ENCODE assay signal across 2 cellular contexts in the genomic region with DNA sequence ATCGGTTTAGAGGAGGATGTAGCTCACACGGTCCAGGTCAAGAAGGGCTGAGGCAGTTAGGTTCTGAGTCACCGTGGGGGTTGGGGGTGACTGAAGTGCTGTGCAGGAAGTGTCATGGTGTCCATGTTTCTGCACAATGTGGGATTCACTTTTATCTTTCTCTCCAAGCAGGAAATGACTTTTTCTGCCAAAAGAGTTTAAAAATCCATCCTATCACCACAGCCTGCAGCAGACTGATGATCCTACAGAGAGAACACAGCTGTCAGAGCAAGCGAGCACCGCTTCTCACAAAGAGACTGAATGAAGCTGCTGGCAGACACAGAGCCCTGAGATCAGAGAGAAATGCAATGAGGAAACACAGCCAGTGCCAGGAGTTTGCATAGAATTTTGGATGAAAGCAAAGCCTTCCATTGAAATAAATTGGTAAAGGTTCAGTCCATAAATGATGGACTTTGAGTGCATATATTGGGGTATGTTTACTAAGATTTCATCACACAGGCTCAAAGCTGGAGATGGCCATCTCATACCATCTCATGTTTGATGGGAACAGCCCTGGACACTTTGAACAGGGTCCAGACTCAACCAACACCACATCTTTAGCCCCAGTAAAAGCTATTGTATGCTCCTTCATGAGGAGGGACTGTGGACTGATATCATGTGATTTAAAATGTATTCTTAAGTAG.
TF ChIP-seq lines count a peak whose summit lies in the region.

No MANE protein-coding gene starts in this region.

TF ChIP-seq in HepG2, 621 proteins besides CTCF, POLR2A, EP300 and RAD21 (continued from another document):
- TF ChIP-seq, protein P1, sequence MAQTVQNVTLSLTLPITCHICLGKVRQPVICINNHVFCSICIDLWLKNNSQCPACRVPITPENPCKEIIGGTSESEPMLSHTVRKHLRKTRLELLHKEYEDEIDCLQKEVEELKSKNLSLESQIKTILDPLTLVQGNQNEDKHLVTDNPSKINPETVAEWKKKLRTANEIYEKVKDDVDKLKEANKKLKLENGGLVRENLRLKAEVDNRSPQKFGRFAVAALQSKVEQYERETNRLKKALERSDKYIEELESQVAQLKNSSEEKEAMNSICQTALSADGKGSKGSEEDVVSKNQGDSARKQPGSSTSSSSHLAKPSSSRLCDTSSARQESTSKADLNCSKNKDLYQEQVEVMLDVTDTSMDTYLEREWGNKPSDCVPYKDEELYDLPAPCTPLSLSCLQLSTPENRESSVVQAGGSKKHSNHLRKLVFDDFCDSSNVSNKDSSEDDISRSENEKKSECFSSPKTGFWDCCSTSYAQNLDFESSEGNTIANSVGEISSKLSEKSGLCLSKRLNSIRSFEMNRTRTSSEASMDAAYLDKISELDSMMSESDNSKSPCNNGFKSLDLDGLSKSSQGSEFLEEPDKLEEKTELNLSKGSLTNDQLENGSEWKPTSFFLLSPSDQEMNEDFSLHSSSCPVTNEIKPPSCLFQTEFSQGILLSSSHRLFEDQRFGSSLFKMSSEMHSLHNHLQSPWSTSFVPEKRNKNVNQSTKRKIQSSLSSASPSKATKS (CRISPR knock-in tag; IDR thresholded peaks at IDR 0.05): no peak
- TF ChIP-seq SOX6 (IDR thresholded peaks at IDR 0.05) (no peak), SOX6 (CRISPR knock-in tag; IDR thresholded peaks at IDR 0.05) (no peak), POGZ (CRISPR knock-in tag; IDR thresholded peaks at IDR 0.05) (no peak), ZSCAN25 (CRISPR knock-in tag; IDR thresholded peaks at IDR 0.05) (no peak), ZNF678 (CRISPR knock-in tag; IDR thresholded peaks at IDR 0.05) (no peak), ZNF382 (CRISPR knock-in tag; IDR thresholded peaks at IDR 0.05; ENCODE audit: borderline replicate concordance) (no peak), CC2D1A (CRISPR knock-in tag; IDR thresholded peaks at IDR 0.05) (no peak), MIER3 (CRISPR knock-in tag; IDR thresholded peaks at IDR 0.05; ENCODE audit: borderline replicate concordance) (no peak), PHF21A (CRISPR knock-in tag; IDR thresholded peaks at IDR 0.05) (no peak), ZKSCAN1 (IDR thresholded peaks at IDR 0.05; ENCODE audit: low read length) (no peak), DNMT1 (CRISPR knock-in tag; IDR thresholded peaks at IDR 0.05) (no peak), ZMAT3 (CRISPR knock-in tag; conservative IDR thresholded peaks at IDR 0.05) (no peak)
- TF ChIP-seq, protein P2, sequence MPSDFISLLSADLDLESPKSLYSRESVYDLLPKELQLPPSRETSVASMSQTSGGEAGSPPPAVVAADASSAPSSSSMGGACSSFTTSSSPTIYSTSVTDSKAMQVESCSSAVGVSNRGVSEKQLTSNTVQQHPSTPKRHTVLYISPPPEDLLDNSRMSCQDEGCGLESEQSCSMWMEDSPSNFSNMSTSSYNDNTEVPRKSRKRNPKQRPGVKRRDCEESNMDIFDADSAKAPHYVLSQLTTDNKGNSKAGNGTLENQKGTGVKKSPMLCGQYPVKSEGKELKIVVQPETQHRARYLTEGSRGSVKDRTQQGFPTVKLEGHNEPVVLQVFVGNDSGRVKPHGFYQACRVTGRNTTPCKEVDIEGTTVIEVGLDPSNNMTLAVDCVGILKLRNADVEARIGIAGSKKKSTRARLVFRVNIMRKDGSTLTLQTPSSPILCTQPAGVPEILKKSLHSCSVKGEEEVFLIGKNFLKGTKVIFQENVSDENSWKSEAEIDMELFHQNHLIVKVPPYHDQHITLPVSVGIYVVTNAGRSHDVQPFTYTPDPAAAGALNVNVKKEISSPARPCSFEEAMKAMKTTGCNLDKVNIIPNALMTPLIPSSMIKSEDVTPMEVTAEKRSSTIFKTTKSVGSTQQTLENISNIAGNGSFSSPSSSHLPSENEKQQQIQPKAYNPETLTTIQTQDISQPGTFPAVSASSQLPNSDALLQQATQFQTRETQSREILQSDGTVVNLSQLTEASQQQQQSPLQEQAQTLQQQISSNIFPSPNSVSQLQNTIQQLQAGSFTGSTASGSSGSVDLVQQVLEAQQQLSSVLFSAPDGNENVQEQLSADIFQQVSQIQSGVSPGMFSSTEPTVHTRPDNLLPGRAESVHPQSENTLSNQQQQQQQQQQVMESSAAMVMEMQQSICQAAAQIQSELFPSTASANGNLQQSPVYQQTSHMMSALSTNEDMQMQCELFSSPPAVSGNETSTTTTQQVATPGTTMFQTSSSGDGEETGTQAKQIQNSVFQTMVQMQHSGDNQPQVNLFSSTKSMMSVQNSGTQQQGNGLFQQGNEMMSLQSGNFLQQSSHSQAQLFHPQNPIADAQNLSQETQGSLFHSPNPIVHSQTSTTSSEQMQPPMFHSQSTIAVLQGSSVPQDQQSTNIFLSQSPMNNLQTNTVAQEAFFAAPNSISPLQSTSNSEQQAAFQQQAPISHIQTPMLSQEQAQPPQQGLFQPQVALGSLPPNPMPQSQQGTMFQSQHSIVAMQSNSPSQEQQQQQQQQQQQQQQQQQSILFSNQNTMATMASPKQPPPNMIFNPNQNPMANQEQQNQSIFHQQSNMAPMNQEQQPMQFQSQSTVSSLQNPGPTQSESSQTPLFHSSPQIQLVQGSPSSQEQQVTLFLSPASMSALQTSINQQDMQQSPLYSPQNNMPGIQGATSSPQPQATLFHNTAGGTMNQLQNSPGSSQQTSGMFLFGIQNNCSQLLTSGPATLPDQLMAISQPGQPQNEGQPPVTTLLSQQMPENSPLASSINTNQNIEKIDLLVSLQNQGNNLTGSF (CRISPR knock-in tag; IDR thresholded peaks at IDR 0.05): no peak
- TF ChIP-seq, protein P3, sequence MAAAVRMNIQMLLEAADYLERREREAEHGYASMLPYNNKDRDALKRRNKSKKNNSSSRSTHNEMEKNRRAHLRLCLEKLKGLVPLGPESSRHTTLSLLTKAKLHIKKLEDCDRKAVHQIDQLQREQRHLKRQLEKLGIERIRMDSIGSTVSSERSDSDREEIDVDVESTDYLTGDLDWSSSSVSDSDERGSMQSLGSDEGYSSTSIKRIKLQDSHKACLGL (CRISPR knock-in tag; IDR thresholded peaks at IDR 0.05): no peak
- TF ChIP-seq, protein P4, sequence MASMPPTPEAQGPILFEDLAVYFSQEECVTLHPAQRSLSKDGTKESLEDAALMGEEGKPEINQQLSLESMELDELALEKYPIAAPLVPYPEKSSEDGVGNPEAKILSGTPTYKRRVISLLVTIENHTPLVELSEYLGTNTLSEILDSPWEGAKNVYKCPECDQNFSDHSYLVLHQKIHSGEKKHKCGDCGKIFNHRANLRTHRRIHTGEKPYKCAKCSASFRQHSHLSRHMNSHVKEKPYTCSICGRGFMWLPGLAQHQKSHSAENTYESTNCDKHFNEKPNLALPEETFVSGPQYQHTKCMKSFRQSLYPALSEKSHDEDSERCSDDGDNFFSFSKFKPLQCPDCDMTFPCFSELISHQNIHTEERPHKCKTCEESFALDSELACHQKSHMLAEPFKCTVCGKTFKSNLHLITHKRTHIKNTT (CRISPR knock-in tag; IDR thresholded peaks at IDR 0.05): no peak

TF ChIP-seq in GM23338, 12 proteins besides CTCF, POLR2A, EP300 and RAD21 (continued from another document):
- TF ChIP-seq NANOG (IDR thresholded peaks at IDR 0.05; ENCODE audit: borderline replicate concordance): no peak
- TF ChIP-seq, protein P5, sequence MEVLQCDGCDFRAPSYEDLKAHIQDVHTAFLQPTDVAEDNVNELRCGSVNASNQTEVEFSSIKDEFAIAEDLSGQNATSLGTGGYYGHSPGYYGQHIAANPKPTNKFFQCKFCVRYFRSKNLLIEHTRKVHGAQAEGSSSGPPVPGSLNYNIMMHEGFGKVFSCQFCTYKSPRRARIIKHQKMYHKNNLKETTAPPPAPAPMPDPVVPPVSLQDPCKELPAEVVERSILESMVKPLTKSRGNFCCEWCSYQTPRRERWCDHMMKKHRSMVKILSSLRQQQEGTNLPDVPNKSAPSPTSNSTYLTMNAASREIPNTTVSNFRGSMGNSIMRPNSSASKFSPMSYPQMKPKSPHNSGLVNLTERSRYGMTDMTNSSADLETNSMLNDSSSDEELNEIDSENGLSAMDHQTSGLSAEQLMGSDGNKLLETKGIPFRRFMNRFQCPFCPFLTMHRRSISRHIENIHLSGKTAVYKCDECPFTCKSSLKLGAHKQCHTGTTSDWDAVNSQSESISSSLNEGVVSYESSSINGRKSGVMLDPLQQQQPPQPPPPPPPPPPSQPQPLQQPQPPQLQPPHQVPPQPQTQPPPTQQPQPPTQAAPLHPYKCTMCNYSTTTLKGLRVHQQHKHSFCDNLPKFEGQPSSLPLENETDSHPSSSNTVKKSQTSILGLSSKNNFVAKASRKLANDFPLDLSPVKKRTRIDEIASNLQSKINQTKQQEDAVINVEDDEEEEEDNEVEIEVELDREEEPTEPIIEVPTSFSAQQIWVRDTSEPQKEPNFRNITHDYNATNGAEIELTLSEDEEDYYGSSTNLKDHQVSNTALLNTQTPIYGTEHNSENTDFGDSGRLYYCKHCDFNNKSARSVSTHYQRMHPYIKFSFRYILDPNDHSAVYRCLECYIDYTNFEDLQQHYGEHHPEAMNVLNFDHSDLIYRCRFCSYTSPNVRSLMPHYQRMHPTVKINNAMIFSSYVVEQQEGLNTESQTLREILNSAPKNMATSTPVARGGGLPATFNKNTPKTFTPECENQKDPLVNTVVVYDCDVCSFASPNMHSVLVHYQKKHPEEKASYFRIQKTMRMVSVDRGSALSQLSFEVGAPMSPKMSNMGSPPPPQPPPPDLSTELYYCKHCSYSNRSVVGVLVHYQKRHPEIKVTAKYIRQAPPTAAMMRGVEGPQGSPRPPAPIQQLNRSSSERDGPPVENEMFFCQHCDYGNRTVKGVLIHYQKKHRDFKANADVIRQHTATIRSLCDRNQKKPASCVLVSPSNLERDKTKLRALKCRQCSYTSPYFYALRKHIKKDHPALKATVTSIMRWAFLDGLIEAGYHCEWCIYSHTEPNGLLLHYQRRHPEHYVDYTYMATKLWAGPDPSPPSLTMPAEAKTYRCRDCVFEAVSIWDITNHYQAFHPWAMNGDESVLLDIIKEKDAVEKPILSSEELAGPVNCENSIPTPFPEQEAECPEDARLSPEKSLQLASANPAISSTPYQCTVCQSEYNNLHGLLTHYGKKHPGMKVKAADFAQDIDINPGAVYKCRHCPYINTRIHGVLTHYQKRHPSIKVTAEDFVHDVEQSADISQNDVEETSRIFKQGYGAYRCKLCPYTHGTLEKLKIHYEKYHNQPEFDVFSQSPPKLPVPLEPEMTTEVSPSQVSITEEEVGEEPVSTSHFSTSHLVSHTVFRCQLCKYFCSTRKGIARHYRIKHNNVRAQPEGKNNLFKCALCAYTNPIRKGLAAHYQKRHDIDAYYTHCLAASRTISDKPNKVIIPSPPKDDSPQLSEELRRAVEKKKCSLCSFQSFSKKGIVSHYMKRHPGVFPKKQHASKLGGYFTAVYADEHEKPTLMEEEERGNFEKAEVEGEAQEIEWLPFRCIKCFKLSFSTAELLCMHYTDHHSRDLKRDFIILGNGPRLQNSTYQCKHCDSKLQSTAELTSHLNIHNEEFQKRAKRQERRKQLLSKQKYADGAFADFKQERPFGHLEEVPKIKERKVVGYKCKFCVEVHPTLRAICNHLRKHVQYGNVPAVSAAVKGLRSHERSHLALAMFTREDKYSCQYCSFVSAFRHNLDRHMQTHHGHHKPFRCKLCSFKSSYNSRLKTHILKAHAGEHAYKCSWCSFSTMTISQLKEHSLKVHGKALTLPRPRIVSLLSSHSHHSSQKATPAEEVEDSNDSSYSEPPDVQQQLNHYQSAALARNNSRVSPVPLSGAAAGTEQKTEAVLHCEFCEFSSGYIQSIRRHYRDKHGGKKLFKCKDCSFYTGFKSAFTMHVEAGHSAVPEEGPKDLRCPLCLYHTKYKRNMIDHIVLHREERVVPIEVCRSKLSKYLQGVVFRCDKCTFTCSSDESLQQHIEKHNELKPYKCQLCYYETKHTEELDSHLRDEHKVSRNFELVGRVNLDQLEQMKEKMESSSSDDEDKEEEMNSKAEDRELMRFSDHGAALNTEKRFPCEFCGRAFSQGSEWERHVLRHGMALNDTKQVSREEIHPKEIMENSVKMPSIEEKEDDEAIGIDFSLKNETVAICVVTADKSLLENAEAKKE (CRISPR knock-in tag; IDR thresholded peaks at IDR 0.05): no peak
- TF ChIP-seq POLR2AphosphoS5 (IDR thresholded peaks at IDR 0.05; ENCODE audit: low read depth): no peak
- TF ChIP-seq, protein P6, sequence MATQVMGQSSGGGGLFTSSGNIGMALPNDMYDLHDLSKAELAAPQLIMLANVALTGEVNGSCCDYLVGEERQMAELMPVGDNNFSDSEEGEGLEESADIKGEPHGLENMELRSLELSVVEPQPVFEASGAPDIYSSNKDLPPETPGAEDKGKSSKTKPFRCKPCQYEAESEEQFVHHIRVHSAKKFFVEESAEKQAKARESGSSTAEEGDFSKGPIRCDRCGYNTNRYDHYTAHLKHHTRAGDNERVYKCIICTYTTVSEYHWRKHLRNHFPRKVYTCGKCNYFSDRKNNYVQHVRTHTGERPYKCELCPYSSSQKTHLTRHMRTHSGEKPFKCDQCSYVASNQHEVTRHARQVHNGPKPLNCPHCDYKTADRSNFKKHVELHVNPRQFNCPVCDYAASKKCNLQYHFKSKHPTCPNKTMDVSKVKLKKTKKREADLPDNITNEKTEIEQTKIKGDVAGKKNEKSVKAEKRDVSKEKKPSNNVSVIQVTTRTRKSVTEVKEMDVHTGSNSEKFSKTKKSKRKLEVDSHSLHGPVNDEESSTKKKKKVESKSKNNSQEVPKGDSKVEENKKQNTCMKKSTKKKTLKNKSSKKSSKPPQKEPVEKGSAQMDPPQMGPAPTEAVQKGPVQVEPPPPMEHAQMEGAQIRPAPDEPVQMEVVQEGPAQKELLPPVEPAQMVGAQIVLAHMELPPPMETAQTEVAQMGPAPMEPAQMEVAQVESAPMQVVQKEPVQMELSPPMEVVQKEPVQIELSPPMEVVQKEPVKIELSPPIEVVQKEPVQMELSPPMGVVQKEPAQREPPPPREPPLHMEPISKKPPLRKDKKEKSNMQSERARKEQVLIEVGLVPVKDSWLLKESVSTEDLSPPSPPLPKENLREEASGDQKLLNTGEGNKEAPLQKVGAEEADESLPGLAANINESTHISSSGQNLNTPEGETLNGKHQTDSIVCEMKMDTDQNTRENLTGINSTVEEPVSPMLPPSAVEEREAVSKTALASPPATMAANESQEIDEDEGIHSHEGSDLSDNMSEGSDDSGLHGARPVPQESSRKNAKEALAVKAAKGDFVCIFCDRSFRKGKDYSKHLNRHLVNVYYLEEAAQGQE (IDR thresholded peaks at IDR 0.05; ENCODE audit: unreplicated experiment): no peak
- TF ChIP-seq ZNF114 (CRISPR knock-in tag; IDR thresholded peaks at IDR 0.05): no peak
